In genomic region chr18:62637807-62638687, GRCh38 we compare ENCODE assay signal across 8 cellular contexts.
DNase-seq lines count a peak whose midpoint lies in the region; ATAC-seq, FAIRE-seq and TF ChIP-seq lines count a peak whose summit lies in the region.

No MANE protein-coding gene starts in this region.

- H3K9me3 ChIP-seq in A549 (no peaks in the 10 kb centered on the region), upper lobe of left lung (no peaks in the 10 kb centered on the region)

- peak; percentile 54 to 73; a peak in 4 of 6 replicates for ATAC-seq in A549
- peak; percentile 86 for ATAC-seq in GM18517 (IDR thresholded peaks at IDR 0.05; ENCODE audit: unreplicated experiment)
- ATAC-seq in HG03457 (IDR thresholded peaks at IDR 0.05; ENCODE audit: unreplicated experiment): peak; percentile 64
- ATAC-seq in upper lobe of left lung (ENCODE audit: low FRiP score in 2 of 2): no peak
- ATAC-seq in HG03025 (IDR thresholded peaks at IDR 0.05; ENCODE audit: low FRiP score, unreplicated experiment): no peak

- H3K4me1 ChIP-seq in A549 (peaks cover 3% of the 10 kb centered on the region; the same call in 1 of the 3 replicates), upper lobe of left lung (no peaks in the 10 kb centered on the region)

- H3K4me3 ChIP-seq in A549: no peak overlapping the region
- no peak overlapping the region for H3K4me3 ChIP-seq in upper lobe of left lung

- peaks cover 2% of the 10 kb centered on the region for H3K36me3 Mint-ChIP-seq in T-helper 1 cell treated with Interleukin-12 subunit alpha and Interleukin-12 subunit beta and Interleukin-4 antibody, amounts not matched to agents 30 μg/mL and 1 μg/mL, for 36 hours (ENCODE audit: low read depth)

- H3K36me3 ChIP-seq in upper lobe of left lung: no peaks in the 10 kb centered on the region

- TF ChIP-seq CTCF in A549 (IDR thresholded peaks at IDR 0.05) (peak; percentile 36; the same call in 2 of the 3 replicates), upper lobe of left lung (IDR thresholded peaks at IDR 0.05) (peak in 5 of 6 experiments; percentile 15 to 41 (median 32))

- no peaks in the 10 kb centered on the region for H3K27me3 ChIP-seq in upper lobe of left lung

- CTCF ChIA-PET in A549 (lab: Yijun Ruan, JAX): interaction anchor here (1.1 to 1.2 kb wide), 2 partner anchors 12 to 13 kb away, joined by 3 read pairs; no protein-coding TSS in a partner anchor

- H3K4me1 Mint-ChIP-seq in T-helper 1 cell treated with Interleukin-12 subunit alpha and Interleukin-12 subunit beta and Interleukin-4 antibody, amounts not matched to agents 30 μg/mL and 1 μg/mL, for 36 hours (ENCODE audit: low read depth): peaks cover 14% of the 10 kb centered on the region

- H3K27me3 Mint-ChIP-seq in T-helper 1 cell treated with Interleukin-12 subunit alpha and Interleukin-12 subunit beta and Interleukin-4 antibody, amounts not matched to agents 30 μg/mL and 1 μg/mL, for 36 hours (ENCODE audit: low read depth): peaks cover 10% of the 10 kb centered on the region

- H3K27ac Mint-ChIP-seq in T-helper 1 cell treated with Interleukin-12 subunit alpha and Interleukin-12 subunit beta and Interleukin-4 antibody, amounts not matched to agents 30 μg/mL and 1 μg/mL, for 36 hours: peak overlapping the region; percentile 67

- no peak for TF ChIP-seq POLR2A in A549 (IDR thresholded peaks at IDR 0.05; ENCODE audit: low read length)
- no peak for TF ChIP-seq POLR2A in upper lobe of left lung (IDR thresholded peaks at IDR 0.05)

- POLR2A ChIA-PET in A549 (lab: Yijun Ruan, JAX): no interaction called here

- no peaks in the 10 kb centered on the region for H3K9me3 Mint-ChIP-seq in T-helper 1 cell treated with Interleukin-12 subunit alpha and Interleukin-12 subunit beta and Interleukin-4 antibody, amounts not matched to agents 30 μg/mL and 1 μg/mL, for 36 hours

- TF ChIP-seq EP300 in A549 (IDR thresholded peaks at IDR 0.05) (no peak), upper lobe of left lung (IDR thresholded peaks at IDR 0.05) (no peak)

- peak; percentile 26 to 31 for DNase-seq in A549 (ENCODE audit: low read depth in 1 of 2, low spot score in 1 of 2)
- peak; percentile 21 for DNase-seq in amniotic epithelial cell (ENCODE audit: low read depth)
- peak; percentile 21 for DNase-seq in myocyte (ENCODE audit: low read depth)
- no peak for DNase-seq in upper lobe of left lung

- H3K4me2 ChIP-seq in A549: no peak overlapping the region

- 27% methylated on average over 7 of the region's 7 CpGs for WGBS in A549 (ENCODE audit: missing lambda C conversion rate)
- WGBS in upper lobe of left lung, 2 donors: 56 to 58% methylated on average over 7 of the region's 7 CpGs

- no peak for FAIRE-seq in A549 (lab: Jason Lieb, UNC)

- TF ChIP-seq RAD21 in A549 (conservative IDR thresholded peaks at IDR 0.05 in 1 of 2, IDR thresholded peaks at IDR 0.05 in 1 of 2): peak; percentile 21 to 32; a peak in 3 of 5 replicates

- H3K27ac ChIP-seq in A549: no peak overlapping the region
- no peak overlapping the region for H3K27ac ChIP-seq in upper lobe of left lung

- H3K4me3 Mint-ChIP-seq in T-helper 1 cell treated with Interleukin-12 subunit alpha and Interleukin-12 subunit beta and Interleukin-4 antibody, amounts not matched to agents 30 μg/mL and 1 μg/mL, for 36 hours: peak overlapping the region; percentile 40

TF ChIP-seq in A549, 52 proteins besides CTCF, POLR2A, EP300 and RAD21:
- peak; percentile 31; the same call in 1 of the 3 replicates for TF ChIP-seq SMC3 (IDR thresholded peaks at IDR 0.05)
- no peak for TF ChIP-seq MAZ (IDR thresholded peaks at IDR 0.05; ENCODE audit: borderline replicate concordance, low read depth, low read length)
TF ChIP-seq in A549: peak in this region for 1.

Comparison
In these comparisons a context has a peak if more than half of its experiments do, and no peak if none do; other contexts are left out.
1. ATAC-seq: peak in A549 (2 of 2), GM18517 (single experiment) and HG03457 (single experiment); none in upper lobe of left lung (0 of 2) and HG03025 (single experiment).
2. DNase-seq: peak in A549 (2 of 2), amniotic epithelial cell (single experiment) and myocyte (single experiment); none in upper lobe of left lung (0 of 2).